In the genomic region with DNA sequence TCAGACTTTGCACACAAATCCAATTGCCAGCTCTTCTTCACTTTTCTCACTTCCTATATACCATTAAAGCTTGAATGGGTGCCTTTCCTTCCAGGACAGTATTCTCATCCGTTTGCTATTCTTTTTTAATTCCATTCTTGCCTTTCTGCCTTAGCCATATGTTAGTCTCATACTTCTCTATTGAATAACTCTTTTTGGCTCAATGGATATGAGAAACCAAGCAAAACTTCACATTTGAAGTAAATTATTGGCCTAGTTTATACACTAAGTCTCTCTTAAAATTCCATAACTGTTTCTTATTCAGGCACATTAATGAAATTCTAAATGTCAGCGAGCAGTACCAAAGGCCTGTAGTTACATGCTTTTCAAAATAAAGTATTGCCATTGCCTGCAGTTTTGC, we compare ENCODE assay signal across 31 cellular contexts.
"Had no signal": no experiment of that assay in that cellular context is flagged by ENCODE, and none has a peak within 500 bp of the region (broad histone marks: within the 10 kb centered on the region; RNA-seq: fewer than 3 reads in every experiment).

No MANE protein-coding gene starts in this region.

- H3K27ac Mint-ChIP-seq: activated CD4-positive, alpha-beta memory T cell treated with anti-CD3 and anti-CD28 coated beads for 36 hours; activated CD4-positive, alpha-beta T cell treated with anti-CD3 and anti-CD28 coated beads for 36 hours; activated CD4-positive, alpha-beta T cell treated with anti-CD3 and anti-CD28 coated beads, Interleukin-2, amount 10 ng/mL, durations not matched to agents 24 days and 14 days; activated CD8-positive, alpha-beta memory T cell treated with anti-CD3 and anti-CD28 coated beads, Interleukin-2, amount 10 ng/mL, durations not matched to agents 7 days and 5 days; activated CD8-positive, alpha-beta T cell treated with anti-CD3 and anti-CD28 coated beads, Interleukin-2, amount 10 ng/mL, durations not matched to agents 7 days and 5 days; activated naive CD4-positive, alpha-beta T cell treated with anti-CD3 and anti-CD28 coated beads, Interleukin-2, amount 10 ng/mL, durations not matched to agents 7 days and 5 days; activated naive CD4-positive, alpha-beta T cell treated with anti-CD3 and anti-CD28 coated beads, Interleukin-2, amount 50 U/mL, for 72 hours; activated naive CD8-positive, alpha-beta T cell treated with anti-CD3 and anti-CD28 coated beads, Interleukin-2, amount 10 ng/mL, durations not matched to agents 7 days and 5 days; activated T-helper 1 cell treated with anti-CD3 and anti-CD28 coated beads, Interleukin-12 subunit alpha, Interleukin-12 subunit beta, Interleukin-2, Interleukin-4 antibody, amounts not matched to agents 30 ng/mL and 10 ng/mL and 1 ng/mL, durations not matched to agents 14 hours and 24 hours and 36 hours; T-cell; T-helper 1 cell treated with Interleukin-12 subunit alpha and Interleukin-12 subunit beta and Interleukin-4 antibody, amounts not matched to agents 30 μg/mL and 1 μg/mL, for 36 hours; T-helper 2 cell treated with Interferon-gamma antibody and Interleukin-4, amounts not matched to agents 5 μg/mL and 100 μg/mL, for 36 hours had no signal

- ATAC-seq: activated CD4-positive, alpha-beta T cell treated with anti-CD3 and anti-CD28 coated beads for 36 hours; activated CD8-positive, alpha-beta memory T cell treated with anti-CD3 and anti-CD28 coated beads, Interleukin-2, amount 10 ng/mL, durations not matched to agents 7 days and 5 days; activated CD8-positive, alpha-beta T cell treated with anti-CD3 and anti-CD28 coated beads, Interleukin-2, amount 10 ng/mL, durations not matched to agents 7 days and 5 days; activated naive CD4-positive, alpha-beta T cell treated with anti-CD3 and anti-CD28 coated beads, Interleukin-2, amount 50 U/mL, for 72 hours; esophagus mucosa; foreskin keratinocyte; gastrocnemius medialis; heart left ventricle; T-cell had no signal

- H3K27me3 ChIP-seq: brain microvascular endothelial cell, colonic mucosa, foreskin keratinocyte, gastrocnemius medialis, heart left ventricle had no signal

- H3K27ac ChIP-seq: brain microvascular endothelial cell, colonic mucosa, foreskin keratinocyte, gastrocnemius medialis had no signal

- H3K9me3 ChIP-seq: colonic mucosa, gastrocnemius medialis had no signal

- H3K9me3 Mint-ChIP-seq: activated CD4-positive, alpha-beta memory T cell treated with anti-CD3 and anti-CD28 coated beads for 36 hours; activated CD4-positive, alpha-beta T cell treated with anti-CD3 and anti-CD28 coated beads, Interleukin-2, amount 10 ng/mL, durations not matched to agents 24 days and 14 days; activated naive CD4-positive, alpha-beta T cell treated with anti-CD3 and anti-CD28 coated beads, Interleukin-2, amount 10 ng/mL, durations not matched to agents 7 days and 5 days; activated naive CD4-positive, alpha-beta T cell treated with anti-CD3 and anti-CD28 coated beads, Interleukin-2, amount 50 U/mL, for 72 hours; T-cell; T-helper 1 cell treated with Interleukin-12 subunit alpha and Interleukin-12 subunit beta and Interleukin-4 antibody, amounts not matched to agents 30 μg/mL and 1 μg/mL, for 36 hours; T-helper 2 cell treated with Interferon-gamma antibody and Interleukin-4, amounts not matched to agents 5 μg/mL and 100 μg/mL, for 36 hours had no signal

- H3K36me3 Mint-ChIP-seq: activated CD4-positive, alpha-beta memory T cell treated with anti-CD3 and anti-CD28 coated beads for 36 hours; activated CD8-positive, alpha-beta memory T cell treated with anti-CD3 and anti-CD28 coated beads, Interleukin-2, amount 10 ng/mL, durations not matched to agents 7 days and 5 days; activated naive CD4-positive, alpha-beta T cell treated with anti-CD3 and anti-CD28 coated beads, Interleukin-2, amount 10 ng/mL, durations not matched to agents 7 days and 5 days; activated naive CD4-positive, alpha-beta T cell treated with anti-CD3 and anti-CD28 coated beads, Interleukin-2, amount 50 U/mL, for 72 hours; activated naive CD8-positive, alpha-beta T cell treated with anti-CD3 and anti-CD28 coated beads, Interleukin-2, amount 10 ng/mL, durations not matched to agents 7 days and 5 days; T-cell had no signal

- H3K4me3 Mint-ChIP-seq: activated CD4-positive, alpha-beta memory T cell treated with anti-CD3 and anti-CD28 coated beads for 36 hours; activated CD4-positive, alpha-beta T cell treated with anti-CD3 and anti-CD28 coated beads for 36 hours; activated CD4-positive, alpha-beta T cell treated with anti-CD3 and anti-CD28 coated beads, Interleukin-2, amount 10 ng/mL, durations not matched to agents 24 days and 14 days; activated CD8-positive, alpha-beta memory T cell treated with anti-CD3 and anti-CD28 coated beads, Interleukin-2, amount 10 ng/mL, durations not matched to agents 7 days and 5 days; activated CD8-positive, alpha-beta T cell treated with anti-CD3 and anti-CD28 coated beads, Interleukin-2, amount 10 ng/mL, durations not matched to agents 7 days and 5 days; activated naive CD4-positive, alpha-beta T cell treated with anti-CD3 and anti-CD28 coated beads, Interleukin-2, amount 10 ng/mL, durations not matched to agents 7 days and 5 days; activated naive CD8-positive, alpha-beta T cell treated with anti-CD3 and anti-CD28 coated beads, Interleukin-2, amount 10 ng/mL, durations not matched to agents 7 days and 5 days; activated T-helper 1 cell treated with anti-CD3 and anti-CD28 coated beads, Interleukin-12 subunit alpha, Interleukin-12 subunit beta, Interleukin-2, Interleukin-4 antibody, amounts not matched to agents 30 ng/mL and 10 ng/mL and 1 ng/mL, durations not matched to agents 14 hours and 24 hours and 36 hours; T-cell; T-helper 1 cell treated with Interleukin-12 subunit alpha and Interleukin-12 subunit beta and Interleukin-4 antibody, amounts not matched to agents 30 μg/mL and 1 μg/mL, for 36 hours; T-helper 2 cell treated with Interferon-gamma antibody and Interleukin-4, amounts not matched to agents 5 μg/mL and 100 μg/mL, for 36 hours had no signal

- H3K4me1 ChIP-seq: colonic mucosa, foreskin keratinocyte had no signal

- H3K27me3 Mint-ChIP-seq: activated CD4-positive, alpha-beta memory T cell treated with anti-CD3 and anti-CD28 coated beads for 36 hours; activated CD4-positive, alpha-beta T cell treated with anti-CD3 and anti-CD28 coated beads for 36 hours had no signal

- H3K4me3 ChIP-seq: colonic mucosa, gastrocnemius medialis, heart left ventricle had no signal

- DNase-seq: activated CD4-positive, alpha-beta memory T cell treated with anti-CD3 and anti-CD28 coated beads for 36 hours; activated CD4-positive, alpha-beta T cell treated with anti-CD3 and anti-CD28 coated beads for 36 hours; activated CD4-positive, alpha-beta T cell treated with anti-CD3 and anti-CD28 coated beads, Interleukin-2, amount 10 ng/mL, durations not matched to agents 24 days and 14 days; activated CD4-positive, CD25-positive, alpha-beta regulatory T cell; activated CD4-positive, CD25-positive, alpha-beta regulatory T cell treated with anti-CD3 and anti-CD28 coated beads, Interleukin-2, amount 50 U/mL, for 72 hours; activated CD8-positive, alpha-beta memory T cell treated with anti-CD3 and anti-CD28 coated beads, Interleukin-2, amount 10 ng/mL, durations not matched to agents 7 days and 5 days; activated CD8-positive, alpha-beta memory T cell treated with anti-CD3 and anti-CD28 coated beads, Interleukin-2, amount 50 U/mL, for 4 hours; activated CD8-positive, alpha-beta T cell treated with anti-CD3 and anti-CD28 coated beads, Interleukin-2, amount 10 ng/mL, durations not matched to agents 7 days and 5 days; activated gamma-delta T cell; activated naive CD4-positive, alpha-beta T cell; activated naive CD4-positive, alpha-beta T cell treated with anti-CD3 and anti-CD28 coated beads, Interleukin-2, amount 10 ng/mL, durations not matched to agents 7 days and 5 days; activated naive CD8-positive, alpha-beta T cell treated with anti-CD3 and anti-CD28 coated beads, Interleukin-2, amount 10 ng/mL, durations not matched to agents 7 days and 5 days; activated T-cell treated with anti-CD3 and anti-CD28 coated beads, Interleukin-2, amount 50 U/mL, for 1 hour; activated T-cell treated with anti-CD3 and anti-CD28 coated beads, Interleukin-2, amount 50 U/mL, for 48 hours; amniotic stem cell; anterior cingulate cortex; brain microvascular endothelial cell; caudate nucleus; colonic mucosa; effector CD8-positive, alpha-beta T cell; foreskin keratinocyte; gastrocnemius medialis; glutamatergic neuron; heart left ventricle; T-cell; T1000 had no signal

- H3K36me3 ChIP-seq: brain microvascular endothelial cell, colonic mucosa, gastrocnemius medialis, heart left ventricle had no signal
